In the genomic region with DNA sequence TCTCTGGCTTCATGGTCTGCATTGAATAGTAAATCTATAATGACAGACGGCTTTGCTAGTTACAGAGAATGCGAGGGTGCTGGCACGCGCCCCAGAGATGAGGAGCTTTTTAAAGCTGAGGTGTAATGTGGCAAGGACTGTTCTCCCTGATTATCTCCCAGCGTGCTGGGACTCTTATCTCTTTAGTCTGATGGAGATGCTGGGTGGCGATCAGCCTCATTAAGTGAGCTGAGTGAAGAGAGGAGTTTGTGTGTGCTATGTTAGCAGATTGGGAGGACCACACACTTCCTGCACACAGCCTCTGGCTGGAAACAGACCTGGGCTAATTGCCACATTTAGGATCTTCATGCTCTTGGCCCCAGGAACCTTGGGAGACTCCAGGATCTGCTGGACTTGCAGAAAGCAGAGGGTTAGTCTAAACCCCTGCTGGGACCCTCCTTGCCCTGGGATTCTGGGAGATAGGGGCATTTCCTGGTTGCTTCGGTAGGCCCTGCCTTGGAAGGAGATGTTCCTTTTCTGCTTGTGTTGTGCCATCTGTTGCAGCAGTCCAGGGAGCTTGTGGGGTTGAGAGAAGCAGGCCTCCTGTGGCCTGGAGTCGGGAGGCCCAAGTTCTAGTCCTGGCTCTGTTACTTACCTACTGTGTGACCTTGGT, we compare ENCODE assay signal across 10 cellular contexts. TPM values are rescaled to one million over a fixed set of nuclear protein-coding genes. Genes with fewer than 3 reads are reported as not detected.
DNase-seq lines count a peak whose midpoint lies in the region; ATAC-seq lines count a peak whose summit lies in the region.
"Had no signal": no experiment of that assay in that cellular context is flagged by ENCODE, and none has a peak within 500 bp of the region (broad histone marks: within the 10 kb centered on the region; RNA-seq: fewer than 3 reads in every experiment).

No MANE protein-coding gene starts in this region.

- H3K36me3 Mint-ChIP-seq in stimulated activated naive B cell treated with anti-CD40 and anti-IgM and Interleukin-4, amounts not matched to agents 10 μg/mL and 1 μg/mL and 100 μg/mL, for 72 hours: peaks cover 4 to 12% of the 10 kb centered on the region in 2 donors

- no peaks in the 10 kb centered on the region for H3K27me3 Mint-ChIP-seq in stimulated activated naive B cell treated with anti-CD40 and anti-IgM and Interleukin-4, amounts not matched to agents 10 μg/mL and 1 μg/mL and 100 μg/mL, for 72 hours

- peak in 1 of 2 donors; percentile 30 for ATAC-seq in stimulated activated naive B cell treated with anti-CD40 and anti-IgM and Interleukin-4, amounts not matched to agents 10 μg/mL and 1 μg/mL and 100 μg/mL, for 72 hours (replicated peaks)
- no peak for ATAC-seq in HG02938 (IDR thresholded peaks at IDR 0.05; ENCODE audit: unreplicated experiment)

- H3K4me3 Mint-ChIP-seq in stimulated activated naive B cell treated with anti-CD40 and anti-IgM and Interleukin-4, amounts not matched to agents 10 μg/mL and 1 μg/mL and 100 μg/mL, for 72 hours: peak overlapping the region in 1 of 2 donors; percentile 12

- H3K4me1 Mint-ChIP-seq in stimulated activated naive B cell treated with anti-CD40 and anti-IgM and Interleukin-4, amounts not matched to agents 10 μg/mL and 1 μg/mL and 100 μg/mL, for 72 hours: peaks cover 40 to 47% of the 10 kb centered on the region in 2 donors

- H3K9me3 Mint-ChIP-seq in stimulated activated naive B cell treated with anti-CD40 and anti-IgM and Interleukin-4, amounts not matched to agents 10 μg/mL and 1 μg/mL and 100 μg/mL, for 72 hours: no peaks in the 10 kb centered on the region

- peak overlapping the region; percentile 70 for H3K27ac Mint-ChIP-seq in stimulated activated naive B cell treated with anti-CD40 and anti-IgM and Interleukin-4, amounts not matched to agents 10 μg/mL and 1 μg/mL and 100 μg/mL, for 72 hours

- peak; percentile 89 for DNase-seq in NCI-H2107 treated with DMSO at 0.1 percent for 48 hours (lab: John Stamatoyannopoulos, UW; ENCODE audit: unreplicated experiment)
- no peak for DNase-seq in NCI-H2107 (lab: John Stamatoyannopoulos, UW)
- peak; percentile 75 for DNase-seq in NCI-H1105 treated with DMSO at 0.1 percent for 48 hours (lab: John Stamatoyannopoulos, UW)
- DNase-seq in dermis blood vessel endothelial cell: peak; percentile 65
- no peak for DNase-seq in stimulated activated naive B cell treated with anti-CD40 and anti-IgM and Interleukin-4, amounts not matched to agents 10 μg/mL and 1 μg/mL and 100 μg/mL, for 72 hours
- no peak for DNase-seq in NCI-H1417 treated with DMSO at 0.1 percent for 48 hours (lab: John Stamatoyannopoulos, UW)
- DNase-seq in NCI-H510A (lab: John Stamatoyannopoulos, UW): no peak
- DNase-seq: activated CD4-positive, CD25-positive, alpha-beta regulatory T cell treated with anti-CD3 and anti-CD28 coated beads, Interleukin-2, amount 50 U/mL, for 72 hours; NCI-H146 had no signal

RNA-seq across cellular contexts. Expression of a gene that starts 15.0 kb away (rescaled TPM):
- total RNA-seq in dermis blood vessel endothelial cell: 96.3 and 102 TPM in 2 replicates

RNA-seq across cellular contexts. Expression of a gene that starts 54.3 kb away (rescaled TPM):
- 0.05 TPM in 1 of 2 replicates, not detected in the other for total RNA-seq in dermis blood vessel endothelial cell

Comparison
In these comparisons a context has a peak if more than half of its experiments do, and no peak if none do; other contexts are left out.
1. DNase-seq: peak in NCI-H2107 treated with DMSO at 0.1 percent for 48 hours (single experiment), NCI-H1105 treated with DMSO at 0.1 percent for 48 hours (single experiment) and dermis blood vessel endothelial cell (single experiment); none in NCI-H2107 (single experiment), stimulated activated naive B cell treated with anti-CD40 and anti-IgM and Interleukin-4, amounts not matched to agents 10 μg/mL and 1 μg/mL and 100 μg/mL, for 72 hours (single experiment), NCI-H1417 treated with DMSO at 0.1 percent for 48 hours (single experiment) and NCI-H510A (single experiment).